Comparison of ENCODE assay signal across 1 cellular context in genomic region chr1:92425617-92426016, GRCh38.
TF ChIP-seq lines count a peak whose summit lies in the region.

No MANE protein-coding gene starts in this region.

TF ChIP-seq in H1, 55 proteins besides CTCF, POLR2A, EP300 and RAD21:
- peak; percentile 55 for TF ChIP-seq CHD7 (IDR thresholded peaks at IDR 0.05; ENCODE audit: insufficient replicate concordance, low read length)
- TF ChIP-seq TEAD4 (IDR thresholded peaks at IDR 0.05; ENCODE audit: low read depth, low read length) = no peak
